ENCODE assay signal across 8 cellular contexts in the genomic region with DNA sequence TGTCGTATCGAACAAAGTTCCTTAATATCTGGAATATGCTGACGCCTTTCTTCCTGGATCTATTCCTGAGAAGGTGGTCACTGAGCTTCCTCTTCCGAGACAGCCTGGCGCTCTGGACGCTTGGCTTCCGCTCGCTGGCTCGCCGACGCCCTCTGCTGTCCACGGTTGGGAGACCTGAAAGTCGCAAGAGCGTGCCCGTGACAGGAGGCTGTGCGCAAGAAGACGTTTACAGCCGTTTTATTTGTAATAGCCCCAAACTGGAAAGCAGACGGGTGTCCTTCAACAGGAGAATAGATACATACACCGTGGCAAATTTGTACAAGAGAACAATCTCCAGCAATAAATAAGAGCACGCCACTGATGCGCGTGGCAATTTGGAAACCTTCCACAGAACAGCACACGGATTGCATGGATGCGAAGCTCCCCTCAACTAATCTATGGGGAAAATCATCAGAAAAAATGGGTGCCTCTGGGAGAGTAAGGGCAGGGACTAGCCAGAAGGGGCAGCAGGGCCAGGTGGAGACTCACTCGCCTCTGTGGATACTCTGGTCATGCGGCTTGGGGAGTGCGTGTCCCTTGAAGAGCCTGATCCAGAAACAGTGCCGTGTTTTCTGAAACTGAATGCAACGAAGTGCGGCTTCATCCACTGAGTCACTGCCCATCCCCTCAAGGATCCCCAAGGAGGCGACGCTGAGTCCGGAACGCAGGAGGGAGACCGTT. TPM values are rescaled to one million over a fixed set of nuclear protein-coding genes. Genes with fewer than 3 reads are reported as not detected.
DNase-seq lines count a peak whose midpoint lies in the region; ATAC-seq and TF ChIP-seq lines count a peak whose summit lies in the region.

No MANE protein-coding gene starts in this region.

- intact Hi-C loops in A673 (cut with micrococcal nuclease; ENCODE audit: unreplicated experiment): loop anchor here (1.0 kb wide), 1 partner anchor 138 kb away; no protein-coding TSS in a partner anchor

- no peak overlapping the region for H3K27ac ChIP-seq in A673 (ENCODE audit: low read depth, low read length, poor library complexity, severe bottlenecking)
- H3K27ac ChIP-seq in RWPE1: no peak overlapping the region
- no peak overlapping the region for H3K27ac ChIP-seq in neural cell (ENCODE audit: low read length)

- peak; percentile 95 for ATAC-seq in GM18511 (IDR thresholded peaks at IDR 0.05; ENCODE audit: unreplicated experiment)
- ATAC-seq in HG03571 (IDR thresholded peaks at IDR 0.05; ENCODE audit: unreplicated experiment): peak; percentile 81

- TF ChIP-seq CTCF in A673 (conservative IDR thresholded peaks at IDR 0.05; ENCODE audit: low read depth, low read length): peak; percentile 94
- peak; percentile 88 for TF ChIP-seq CTCF in RWPE1 (conservative IDR thresholded peaks at IDR 0.05; ENCODE audit: low read depth)
- TF ChIP-seq CTCF in fibroblast of pulmonary artery (IDR thresholded peaks at IDR 0.05; ENCODE audit: low read length, missing control alignments): peak; percentile 95
- TF ChIP-seq CTCF in neural cell (IDR thresholded peaks at IDR 0.05; ENCODE audit: poor library complexity, severe bottlenecking): peak; percentile 72

- no peaks in the 10 kb centered on the region for H3K9me2 ChIP-seq in neural cell (ENCODE audit: insufficient read depth, low read length)

- no peaks in the 10 kb centered on the region for H3K79me2 ChIP-seq in neural cell (replicated peaks; ENCODE audit: insufficient read depth, low read length)

- no peak overlapping the region for H3K9ac ChIP-seq in neural cell (ENCODE audit: low read length)

- H3K4me3 ChIP-seq in A673 (ENCODE audit: low read depth, low read length, poor library complexity, severe bottlenecking): peak overlapping the region; percentile 29
- H3K4me3 ChIP-seq in fibroblast of pulmonary artery (replicated peaks; ENCODE audit: low read depth, low read length): peak overlapping the region; percentile 27
- H3K4me3 ChIP-seq in neural cell (ENCODE audit: low read length): no peak overlapping the region

- TF ChIP-seq EP300 in neural cell (conservative IDR thresholded peaks at IDR 0.05; ENCODE audit: poor library complexity, severe bottlenecking): no peak

- H4K20me1 ChIP-seq in neural cell (ENCODE audit: insufficient read depth): no peaks in the 10 kb centered on the region

- no peaks in the 10 kb centered on the region for H3F3A ChIP-seq in neural cell (ENCODE audit: insufficient read depth, low read length, poor library complexity, severe bottlenecking)

- H3K9me3 ChIP-seq in A673 (ENCODE audit: low read depth, low read length, poor library complexity, severe bottlenecking) (no peaks in the 10 kb centered on the region), neural cell (ENCODE audit: low read length) (no peaks in the 10 kb centered on the region)

- POLR2A ChIA-PET in A673 (lab: Charles Lee; ENCODE audit: low non-redundant PET): no interaction called here
- POLR2A ChIA-PET in RWPE1 (lab: Yijun Ruan, JAX; ENCODE audit: low non-redundant PET): interaction anchor here (0.8 kb wide), 1 partner anchor 40 kb away, joined by 4 read pairs; no protein-coding TSS in a partner anchor

- no TSS peak for BruUV-seq in A673 (replicated peaks; lab: Mats Ljungman, UMichigan)

- CTCF ChIA-PET in A673 (lab: Charles Lee) (interaction anchor here (0.6 to 1.9 kb wide), 9 partner anchors 17 to 1834 kb away, joined by 3 to 27 read pairs (median 3); partner anchors contain the start of gene BNIP3), RWPE1 (lab: Yijun Ruan, JAX) (interaction anchor here (0.6 to 1.9 kb wide), 43 partner anchors 8 to 752 kb away, joined by 3 to 22 read pairs (median 5); partner anchors contain the start of gene BNIP3)

- no peaks in the 10 kb centered on the region for H3K4me1 ChIP-seq in A673 (ENCODE audit: insufficient read depth, low read length, poor library complexity, severe bottlenecking)

- DNase-seq in A673 (ENCODE audit: low spot score): peak; percentile 83
- DNase-seq in RWPE1 (ENCODE audit: low spot score): peak; percentile 73
- DNase-seq in activated T-helper 9 cell treated with anti-CD3 and anti-CD28 coated beads, Interleukin-2, amount 50 U/mL, for 16 hours (ENCODE audit: low read depth): peak; percentile 63
- peak; percentile 82 for DNase-seq in fibroblast of pulmonary artery (ENCODE audit: low read depth)
- peak; percentile 35 to 79 (median 62) for DNase-seq in stimulated activated naive CD4-positive, alpha-beta T cell (lab: John Stamatoyannopoulos, UW)

- peak; percentile 66 for TF ChIP-seq RAD21 in neural cell (conservative IDR thresholded peaks at IDR 0.05)

- H3K27me3 ChIP-seq in A673 (replicated peaks; ENCODE audit: insufficient read depth, low read depth, low read length, poor library complexity) (peaks cover 42% of the 10 kb centered on the region), neural cell (ENCODE audit: insufficient read depth, low read depth, low read length) (peaks cover 5% of the 10 kb centered on the region)

- H2AFZ ChIP-seq in neural cell (ENCODE audit: low read depth, low read length): no peak overlapping the region

- H3K4me2 ChIP-seq in neural cell (ENCODE audit: low read length): no peak overlapping the region

- H3K36me3 ChIP-seq in A673 (ENCODE audit: insufficient read depth, low read length, poor library complexity, severe bottlenecking) (no peaks in the 10 kb centered on the region), neural cell (ENCODE audit: insufficient read depth, low read length) (no peaks in the 10 kb centered on the region)

TF ChIP-seq in neural cell, 6 proteins besides CTCF, POLR2A, EP300 and RAD21:
- TF ChIP-seq MXI1 (conservative IDR thresholded peaks at IDR 0.05; ENCODE audit: poor library complexity, severe bottlenecking): no peak
- TF ChIP-seq SMC3 (conservative IDR thresholded peaks at IDR 0.05; ENCODE audit: poor library complexity): peak; percentile 65

RNA-seq across cellular contexts. Expression of gene BNIP3, which starts 41.5 kb away (rescaled TPM):
- total RNA-seq in A673 (2021): 24.9 and 33.2 TPM in 2 replicates
- polyA plus RNA-seq in neural cell: 77.1 and 95.9 TPM in 2 replicates
- polyA minus RNA-seq in neural cell: 32.4 and 35.1 TPM in 2 replicates

RNA-seq across cellular contexts. Expression of gene JAKMIP3, which starts 42.5 kb away (rescaled TPM):
- total RNA-seq in A673 (2021): 2.0 and 2.8 TPM in 2 replicates
- polyA plus RNA-seq in neural cell: 5.1 and 6.3 TPM in 2 replicates
- 6.8 and 7.4 TPM in 2 replicates for polyA minus RNA-seq in neural cell
